31 cellular contexts compared by ENCODE assay signal in the genomic region with DNA sequence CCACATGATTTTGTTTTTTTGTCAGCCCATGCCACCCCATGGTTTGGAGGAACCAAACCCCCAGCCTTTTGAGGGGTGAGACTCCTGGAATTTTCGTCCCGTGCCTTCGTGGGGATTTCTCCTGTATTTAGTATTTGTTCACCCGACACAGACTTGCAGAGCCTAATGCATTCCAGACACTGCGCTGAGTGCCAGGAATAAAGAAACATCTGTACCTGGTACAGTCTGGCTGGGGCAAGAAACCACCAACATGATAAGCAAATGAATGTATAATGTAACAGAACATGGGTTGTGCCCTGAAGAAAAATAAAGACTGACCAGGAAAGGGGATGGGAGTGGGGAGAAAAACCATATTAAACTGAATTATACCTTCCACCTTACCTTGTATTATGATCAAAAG. TPM values are rescaled to one million over a fixed set of nuclear protein-coding genes. Genes with fewer than 3 reads are reported as not detected.
A peak's percentile ranks its signal among the peaks of the same experiment; 100 is the strongest.
DNase-seq lines count a peak whose midpoint lies in the region; ATAC-seq and TF ChIP-seq lines count a peak whose summit lies in the region.
"Had no signal": no experiment of that assay in that cellular context is flagged by ENCODE, and none has a peak within 500 bp of the region (broad histone marks: within the 10 kb centered on the region; RNA-seq: fewer than 3 reads in every experiment).

No MANE protein-coding gene starts in this region.

- H2BK5ac ChIP-seq in trophoblast cell (ENCODE audit: low read depth, low read length, poor library complexity) = no peak overlapping the region

- TF ChIP-seq CTCF in fibroblast of the aortic adventitia (IDR thresholded peaks at IDR 0.05; ENCODE audit: insufficient read depth, low read length) (no peak), osteoblast (IDR thresholded peaks at IDR 0.05; ENCODE audit: extremely low read depth, low read depth, low read length) (no peak)

- H3K36me3 ChIP-seq in adipocyte (ENCODE audit: control insufficient read depth, insufficient read depth, low read length, severe bottlenecking) (no peaks in the 10 kb centered on the region), rectal smooth muscle tissue (ENCODE audit: control insufficient read depth, insufficient read depth, low read length) (no peaks in the 10 kb centered on the region), trophoblast cell (ENCODE audit: control insufficient read depth in 1 of 2, insufficient read depth in 2 of 2, low read length in 2 of 2) (no peaks in the 10 kb centered on the region), osteoblast (ENCODE audit: insufficient read depth, low read length) (no peaks in the 10 kb centered on the region)
- H3K36me3 ChIP-seq: gastrocnemius medialis, MG63 had no signal

- H3K9ac ChIP-seq in adipocyte (ENCODE audit: low read length) = no peak overlapping the region
- H3K9ac ChIP-seq in rectal smooth muscle tissue (ENCODE audit: low read length) = no peak overlapping the region
- no peak overlapping the region for H3K9ac ChIP-seq in trophoblast cell (ENCODE audit: low read length)

- H4K12ac ChIP-seq in trophoblast cell (ENCODE audit: low read depth, low read length) = no peak overlapping the region

- peak overlapping the region; percentile 68 for H3K27ac ChIP-seq in rectal smooth muscle tissue (ENCODE audit: low read depth, low read length)
- no peak overlapping the region for H3K27ac ChIP-seq in trophoblast cell (ENCODE audit: low read depth, low read length)
- H3K27ac ChIP-seq in osteoblast (ENCODE audit: low read depth, low read length) = no peak overlapping the region
- H3K27ac ChIP-seq: gastrocnemius medialis, HL-60, PC-9, testis had no signal

- H2AK5ac ChIP-seq in trophoblast cell (ENCODE audit: low read length) = no peak overlapping the region

- H3K9me3 ChIP-seq in adipocyte (ENCODE audit: control insufficient read depth, low read length) (no peaks in the 10 kb centered on the region), trophoblast cell (ENCODE audit: insufficient read depth, low read depth, low read length) (no peaks in the 10 kb centered on the region), osteoblast (ENCODE audit: low read depth, low read length) (no peaks in the 10 kb centered on the region)
- H3K9me3 ChIP-seq: gastrocnemius medialis, MG63, mucosa of descending colon, testis had no signal

- DNase-seq in H4 (ENCODE audit: low spot score) (peak; percentile 57), adipocyte (ENCODE audit: low read depth) (peak; percentile 51), fibroblast of the aortic adventitia (ENCODE audit: low read depth) (peak; percentile 31), trophoblast cell (no peak), DMS153 treated with DMSO at 0.1 percent for 48 hours (lab: John Stamatoyannopoulos, UW; ENCODE audit: unreplicated experiment) (no peak), osteoblast (ENCODE audit: insufficient read length, low spot score, missing footprints) (no peak)
- DNase-seq: activated CD8-positive, alpha-beta T cell treated with anti-CD3 and anti-CD28 coated beads, Interleukin-2, amount 10 ng/mL, durations not matched to agents 7 days and 5 days; activated naive CD4-positive, alpha-beta T cell treated with anti-CD3 and anti-CD28 coated beads, Interleukin-2, amount 10 ng/mL, durations not matched to agents 7 days and 5 days; amygdala; dermis blood vessel endothelial cell; DMS79 treated with DMSO at 0.1 percent for 48 hours; gastrocnemius medialis; GDM1; GOT3; KG1; left cardiac atrium; MG63; mucosa of descending colon; NCI-H1105 treated with DMSO at 0.1 percent for 48 hours; NCI-H187 treated with DMSO at 0.1 percent for 48 hours; NCI-H2171 treated with DMSO at 0.1 percent for 48 hours; PC-9; SHP77; stimulated activated CD4-positive, alpha-beta T cell treated with anti-CD3 and anti-CD28 coated beads, Interleukin-1b, Interleukin-23, amount 100 ng/mL, for 48 hours; stimulated activated naive CD4-positive, alpha-beta T cell treated with Interleukin-2 at 50 U/mL for 16 hours; testis had no signal

- no CpG with 5 or more reads among the region's 5 CpGs for WGBS in trophoblast cell (ENCODE audit: extremely low coverage, insufficient coverage, insufficient read length)

- H2BK120ac ChIP-seq in trophoblast cell (ENCODE audit: insufficient read depth, low read length, poor library complexity) = no peak overlapping the region

- H4K8ac ChIP-seq in trophoblast cell (ENCODE audit: low read depth, low read length) = no peak overlapping the region

- H3K23ac ChIP-seq in trophoblast cell (ENCODE audit: low read length) = no peak overlapping the region

- no peak overlapping the region for H2AFZ ChIP-seq in trophoblast cell (ENCODE audit: insufficient read depth, low read length, poor library complexity)
- H2AFZ ChIP-seq in osteoblast (ENCODE audit: low read length) = no peak overlapping the region
- H2AFZ ChIP-seq: PC-9 had no signal

- no peak overlapping the region for H4K91ac ChIP-seq in trophoblast cell (ENCODE audit: low read depth, low read length)

- no peak overlapping the region for H3K4me2 ChIP-seq in trophoblast cell (ENCODE audit: low read length)
- no peak overlapping the region for H3K4me2 ChIP-seq in osteoblast (ENCODE audit: insufficient read depth, low read length)
- H3K4me2 ChIP-seq: PC-9 had no signal

- H4K20me1 ChIP-seq in osteoblast (ENCODE audit: insufficient read depth, low read length) = no peaks in the 10 kb centered on the region

- H3K27me3 ChIP-seq in adipocyte (replicated peaks; ENCODE audit: control insufficient read depth, insufficient read depth, low read length) (no peaks in the 10 kb centered on the region), rectal smooth muscle tissue (ENCODE audit: control insufficient read depth, insufficient read depth, low read length) (no peaks in the 10 kb centered on the region), trophoblast cell (ENCODE audit: insufficient read depth, low read length) (no peaks in the 10 kb centered on the region), osteoblast (ENCODE audit: insufficient read depth, low read length) (peaks cover 5% of the 10 kb centered on the region)
- H3K27me3 ChIP-seq: gastrocnemius medialis, MG63, testis had no signal

- no peak overlapping the region for H3K14ac ChIP-seq in trophoblast cell (ENCODE audit: low read length)

- no peaks in the 10 kb centered on the region for H3K79me1 ChIP-seq in trophoblast cell (ENCODE audit: low read length)

- H3K79me2 ChIP-seq in trophoblast cell (ENCODE audit: control insufficient read depth, insufficient read depth, low read length, poor library complexity) (no peaks in the 10 kb centered on the region), osteoblast (ENCODE audit: insufficient read depth, low read length) (no peaks in the 10 kb centered on the region)

- H3K4me1 ChIP-seq in adipocyte (ENCODE audit: control insufficient read depth, insufficient read depth, low read length) = peaks cover 29% of the 10 kb centered on the region
- H3K4me1 ChIP-seq in rectal smooth muscle tissue (ENCODE audit: control insufficient read depth, insufficient read depth, low read length) = peaks cover 30% of the 10 kb centered on the region
- H3K4me1 ChIP-seq in trophoblast cell (ENCODE audit: control insufficient read depth in 1 of 2, insufficient read depth in 2 of 2, low read length in 2 of 2) = no peaks in the 10 kb centered on the region
- H3K4me1 ChIP-seq in osteoblast (ENCODE audit: insufficient read depth, low read length) = peaks cover 19% of the 10 kb centered on the region

- H3K4me3 ChIP-seq in adipocyte (ENCODE audit: low read length) = no peak overlapping the region
- no peak overlapping the region for H3K4me3 ChIP-seq in fibroblast of the aortic adventitia (ENCODE audit: low read depth, low read length)
- H3K4me3 ChIP-seq in rectal smooth muscle tissue (ENCODE audit: low read length) = no peak overlapping the region
- H3K4me3 ChIP-seq in trophoblast cell (ENCODE audit: low read depth, low read length) = no peak overlapping the region
- no peak overlapping the region for H3K4me3 ChIP-seq in osteoblast (ENCODE audit: insufficient read depth, low read length)
- H3K4me3 ChIP-seq: gastrocnemius medialis, lung, MG63, mucosa of descending colon, PC-9, testis had no signal

- no peak overlapping the region for H3K4ac ChIP-seq in trophoblast cell (ENCODE audit: low read depth, low read length)

- H3K18ac ChIP-seq in trophoblast cell (ENCODE audit: low read length) = no peak overlapping the region

- no peak overlapping the region for H2BK12ac ChIP-seq in trophoblast cell (ENCODE audit: low read length)

- no peak for ATAC-seq in GM21825 (IDR thresholded peaks at IDR 0.05; ENCODE audit: unreplicated experiment)
- ATAC-seq: activated CD8-positive, alpha-beta T cell treated with anti-CD3 and anti-CD28 coated beads, Interleukin-2, amount 10 ng/mL, durations not matched to agents 7 days and 5 days; esophagus mucosa; gastrocnemius medialis; mucosa of descending colon had no signal

RNA-seq across cellular contexts. Expression of a gene that starts 46.9 kb away (rescaled TPM):
- 31.3 and 36.1 TPM in 2 replicates for total RNA-seq in H4 (2014; rRNA removed; shearing (Covaris generic))
- total RNA-seq in fibroblast of the aortic adventitia (ENCODE audit: low replicate concordance) (7.5 and 62.6 TPM in 2 replicates), osteoblast (2.7 and 4.0 TPM in 2 replicates)
- polyA plus RNA-seq in trophoblast cell (2013) = 17.3 and 18.1 TPM in 2 replicates

Comparison
In these comparisons a context has a peak if more than half of its experiments do, and no peak if none do; other contexts are left out.
1. DNase-seq: peak in H4 (single experiment), adipocyte (single experiment) and fibroblast of the aortic adventitia (single experiment); none in trophoblast cell (0 of 2), DMS153 treated with DMSO at 0.1 percent for 48 hours (single experiment) and osteoblast (single experiment).